ENCODE assay signal across 12 cellular contexts in the genomic region with DNA sequence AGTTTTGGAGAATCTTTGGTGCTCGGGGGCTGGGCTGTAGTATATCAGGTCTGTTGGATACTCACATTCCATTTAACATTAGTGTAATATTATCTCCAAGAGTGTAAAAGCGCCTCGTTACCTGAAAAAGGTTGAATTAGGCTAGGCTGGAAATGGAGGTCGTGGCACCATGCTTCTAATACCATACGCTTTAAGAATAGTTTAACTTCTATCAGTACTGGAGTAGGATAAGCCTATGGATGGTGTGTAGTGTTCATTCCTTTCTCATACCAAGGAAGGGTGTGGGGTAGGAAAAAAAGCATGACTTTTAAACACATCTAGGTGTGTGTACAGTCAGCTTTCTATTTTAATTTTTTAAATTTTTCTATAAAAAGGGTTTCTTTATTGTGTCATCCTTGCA. TPM values are rescaled to one million over a fixed set of nuclear protein-coding genes. Genes with fewer than 3 reads are reported as not detected.
DNase-seq lines count a peak whose midpoint lies in the region; ATAC-seq, FAIRE-seq and TF ChIP-seq lines count a peak whose summit lies in the region.
"Had no signal": no experiment of that assay in that cellular context is flagged by ENCODE, and none has a peak within 500 bp of the region (broad histone marks: within the 10 kb centered on the region; RNA-seq: fewer than 3 reads in every experiment).

No MANE protein-coding gene starts in this region.

- peaks cover 16% of the 10 kb centered on the region for H3K4me1 ChIP-seq in A673 (ENCODE audit: insufficient read depth, low read length, poor library complexity, severe bottlenecking)
- peaks cover 21 to 32% (median 27%) of the 10 kb centered on the region in 10 experiments for H3K4me1 ChIP-seq in BLaER1 treated with 17β-estradiol and CSF1 and Interleukin-3, amounts not matched to agents 10 nM and 100 nM
- peaks cover 7 to 13% (median 8%) of the 10 kb centered on the region in 3 donors for H3K4me1 ChIP-seq in pancreas
- H3K4me1 ChIP-seq in small intestine (ENCODE audit: control insufficient read depth in 2 of 2, insufficient read depth in 1 of 2, low read depth in 1 of 2, low read length in 1 of 2): peaks cover 0 to 2% of the 10 kb centered on the region in 2 donors

- no peaks in the 10 kb centered on the region for H3K9me3 Mint-ChIP-seq in activated T-helper 1 cell treated with anti-CD3 and anti-CD28 coated beads, Interleukin-12 subunit alpha, Interleukin-12 subunit beta, Interleukin-2, Interleukin-4 antibody, amounts not matched to agents 30 ng/mL and 10 ng/mL and 1 ng/mL, durations not matched to agents 14 hours and 24 hours and 36 hours
- H3K9me3 Mint-ChIP-seq in natural killer cell: no peaks in the 10 kb centered on the region
- H3K9me3 Mint-ChIP-seq: H9 had no signal

- peaks cover 28% of the 10 kb centered on the region for H3K4me1 Mint-ChIP-seq in activated T-helper 1 cell treated with anti-CD3 and anti-CD28 coated beads, Interleukin-12 subunit alpha, Interleukin-12 subunit beta, Interleukin-2, Interleukin-4 antibody, amounts not matched to agents 30 ng/mL and 10 ng/mL and 1 ng/mL, durations not matched to agents 14 hours and 24 hours and 36 hours (ENCODE audit: low read depth)
- peaks cover 31 to 40% of the 10 kb centered on the region in 2 donors for H3K4me1 Mint-ChIP-seq in natural killer cell

- peaks cover 31% of the 10 kb centered on the region for H3K36me3 Mint-ChIP-seq in activated T-helper 1 cell treated with anti-CD3 and anti-CD28 coated beads, Interleukin-12 subunit alpha, Interleukin-12 subunit beta, Interleukin-2, Interleukin-4 antibody, amounts not matched to agents 30 ng/mL and 10 ng/mL and 1 ng/mL, durations not matched to agents 14 hours and 24 hours and 36 hours (ENCODE audit: low read depth)
- no peaks in the 10 kb centered on the region for H3K36me3 Mint-ChIP-seq in natural killer cell

- CTCF ChIA-PET in A673 (lab: Charles Lee): no interaction called here

- POLR2A ChIA-PET in A673 (lab: Charles Lee; ENCODE audit: low non-redundant PET): no interaction called here

- H3K4me3 ChIP-seq in A673 (ENCODE audit: low read depth, low read length, poor library complexity, severe bottlenecking) (no peak overlapping the region), pancreas (no peak overlapping the region), small intestine (ENCODE audit: low read depth in 1 of 2, low read length in 2 of 2) (no peak overlapping the region)
- no peak overlapping the region for H3K4me3 ChIP-seq in BLaER1 treated with 17β-estradiol and CSF1 and Interleukin-3, amounts not matched to agents 10 nM and 100 nM

- H3K27ac ChIP-seq in A673 (ENCODE audit: low read depth, low read length, poor library complexity, severe bottlenecking) (peak overlapping the region; percentile 44), pancreas (no peak overlapping the region), small intestine (ENCODE audit: low read depth in 1 of 2, low read length in 1 of 2) (no peak overlapping the region)
- no peak overlapping the region; a peak in 1 of 22 replicates for H3K27ac ChIP-seq in BLaER1 treated with 17β-estradiol and CSF1 and Interleukin-3, amounts not matched to agents 10 nM and 100 nM

- intact Hi-C loops in A673 (cut with micrococcal nuclease; ENCODE audit: unreplicated experiment) (no loop called here), natural killer cell (cut with micrococcal nuclease) (no loop called here), pancreas (cut with DNase I) (no loop called here)
- intact Hi-C loops in activated T-helper 1 cell treated with anti-CD3 and anti-CD28 coated beads, Interleukin-12 subunit alpha, Interleukin-12 subunit beta, Interleukin-2, Interleukin-4 antibody, amounts not matched to agents 30 ng/mL and 10 ng/mL and 1 ng/mL, durations not matched to agents 14 hours and 24 hours and 36 hours (cut with micrococcal nuclease): no loop called here

- peaks cover 22 to 64% (median 48%) of the 10 kb centered on the region in 11 experiments; a peak in 20 of 22 replicates for H4K20me1 ChIP-seq in BLaER1 treated with 17β-estradiol and CSF1 and Interleukin-3, amounts not matched to agents 10 nM and 100 nM

- peak overlapping the region in 5 of 11 experiments; percentile 13 to 44 (median 27); a peak in 3 of 22 replicates for H3K9ac ChIP-seq in BLaER1 treated with 17β-estradiol and CSF1 and Interleukin-3, amounts not matched to agents 10 nM and 100 nM

- H3K4me2 ChIP-seq in BLaER1 treated with 17β-estradiol and CSF1 and Interleukin-3, amounts not matched to agents 10 nM and 100 nM: peak overlapping the region in 9 of 11 experiments; percentile 27 to 100 (median 93); a peak in 10 of 22 replicates

- no peak for TF ChIP-seq CTCF in A673 (conservative IDR thresholded peaks at IDR 0.05; ENCODE audit: low read depth, low read length)
- no peak for TF ChIP-seq CTCF in natural killer cell (IDR thresholded peaks at IDR 0.05)
- no peak for TF ChIP-seq CTCF in pancreas (IDR thresholded peaks at IDR 0.05)

- DNase-seq in A673 (ENCODE audit: low spot score) (no peak), natural killer cell (no peak), pancreas (no peak), small intestine (no peak), NCI-H2171 (lab: John Stamatoyannopoulos, UW) (no peak)
- no peak for DNase-seq in activated T-helper 1 cell treated with anti-CD3 and anti-CD28 coated beads, Interleukin-12 subunit alpha, Interleukin-12 subunit beta, Interleukin-2, Interleukin-4 antibody, amounts not matched to agents 30 ng/mL and 10 ng/mL and 1 ng/mL, durations not matched to agents 14 hours and 24 hours and 36 hours (ENCODE audit: low spot score)
- DNase-seq: H9, NCI-H1105, SIG-M5 had no signal

- ATAC-seq in natural killer cell (no peak), pancreas (no peak)

- H3K36me3 ChIP-seq in A673 (ENCODE audit: insufficient read depth, low read length, poor library complexity, severe bottlenecking) (peaks cover 50% of the 10 kb centered on the region), pancreas (peaks cover 17 to 57% (median 41%) of the 10 kb centered on the region in 3 donors), small intestine (ENCODE audit: control insufficient read depth in 2 of 2, insufficient read depth in 2 of 2, low read length in 2 of 2) (peaks cover 20 to 28% of the 10 kb centered on the region in 2 donors)
- H3K36me3 ChIP-seq in BLaER1 treated with 17β-estradiol and CSF1 and Interleukin-3, amounts not matched to agents 10 nM and 100 nM: peaks cover 60 to 66% (median 62%) of the 10 kb centered on the region in 11 experiments

- peaks cover 2% of the 10 kb centered on the region for H3K27me3 Mint-ChIP-seq in activated T-helper 1 cell treated with anti-CD3 and anti-CD28 coated beads, Interleukin-12 subunit alpha, Interleukin-12 subunit beta, Interleukin-2, Interleukin-4 antibody, amounts not matched to agents 30 ng/mL and 10 ng/mL and 1 ng/mL, durations not matched to agents 14 hours and 24 hours and 36 hours (ENCODE audit: insufficient read depth)
- H3K27me3 Mint-ChIP-seq in natural killer cell (ENCODE audit: low read depth in 2 of 2): no peaks in the 10 kb centered on the region

- 79 to 80% methylated on average over 5 of the region's 5 CpGs for WGBS in pancreas, 2 donors
- WGBS in small intestine, 3 donors: 86 to 88% (median 87%) methylated on average over 5 of the region's 5 CpGs

- no TSS peak for BruUV-seq in A673 (replicated peaks; lab: Mats Ljungman, UMichigan)

- H3K27me3 ChIP-seq in A673 (replicated peaks; ENCODE audit: insufficient read depth, low read depth, low read length, poor library complexity) (no peaks in the 10 kb centered on the region), pancreas (no peaks in the 10 kb centered on the region), small intestine (ENCODE audit: control insufficient read depth in 2 of 2, insufficient read depth in 2 of 2, low read length in 2 of 2) (no peaks in the 10 kb centered on the region)
- H3K27me3 ChIP-seq in BLaER1 treated with 17β-estradiol and CSF1 and Interleukin-3, amounts not matched to agents 10 nM and 100 nM: no peaks in the 10 kb centered on the region

- H3K4me3 Mint-ChIP-seq in activated T-helper 1 cell treated with anti-CD3 and anti-CD28 coated beads, Interleukin-12 subunit alpha, Interleukin-12 subunit beta, Interleukin-2, Interleukin-4 antibody, amounts not matched to agents 30 ng/mL and 10 ng/mL and 1 ng/mL, durations not matched to agents 14 hours and 24 hours and 36 hours: peak overlapping the region; percentile 61
- peak overlapping the region; percentile 35 for H3K4me3 Mint-ChIP-seq in natural killer cell
- H3K4me3 Mint-ChIP-seq: CD14-positive monocyte had no signal

- no peak overlapping the region for H3K27ac Mint-ChIP-seq in activated T-helper 1 cell treated with anti-CD3 and anti-CD28 coated beads, Interleukin-12 subunit alpha, Interleukin-12 subunit beta, Interleukin-2, Interleukin-4 antibody, amounts not matched to agents 30 ng/mL and 10 ng/mL and 1 ng/mL, durations not matched to agents 14 hours and 24 hours and 36 hours
- no peak overlapping the region for H3K27ac Mint-ChIP-seq in natural killer cell
- H3K27ac Mint-ChIP-seq: H9 had no signal

- FAIRE-seq in pancreas (lab: Jason Lieb, UNC) (no peak), small intestine (lab: Jason Lieb, UNC) (no peak)
- FAIRE-seq: islet of Langerhans had no signal

- H3K9me3 ChIP-seq in A673 (ENCODE audit: low read depth, low read length, poor library complexity, severe bottlenecking): no peaks in the 10 kb centered on the region
- no peaks in the 10 kb centered on the region for H3K9me3 ChIP-seq in BLaER1 treated with 17β-estradiol and CSF1 and Interleukin-3, amounts not matched to agents 10 nM and 100 nM (replicated peaks in 1 of 11)
- no peaks in the 10 kb centered on the region for H3K9me3 ChIP-seq in pancreas
- no peaks in the 10 kb centered on the region for H3K9me3 ChIP-seq in small intestine (ENCODE audit: control insufficient read depth, low read depth)

RNA-seq across cellular contexts. Expression of a gene that starts 2.0 kb away (rescaled TPM):
- 86.2 and 104 TPM in 2 replicates for total RNA-seq in A673 (2021)
- total RNA-seq in activated T-helper 1 cell treated with anti-CD3 and anti-CD28 coated beads, Interleukin-12 subunit alpha, Interleukin-12 subunit beta, Interleukin-2, Interleukin-4 antibody, amounts not matched to agents 30 ng/mL and 10 ng/mL and 1 ng/mL, durations not matched to agents 14 hours and 24 hours and 36 hours: 91.1 and 93.4 TPM in 2 replicates
- 10 to 100 TPM; 78.8 to 99.0 (median 89.3) TPM for total RNA-seq in natural killer cell
- total RNA-seq in pancreas: 10 to 100 TPM; 21.3 to 39.6 (median 27.4) TPM
- 10 to 100 TPM in 1 of 2 donors, 1 to 10 TPM in 1; 7.5 to 34.0 TPM for polyA plus RNA-seq in pancreas
- 10 to 100 TPM in 1 of 3 donors, 1 to 10 TPM in 2; 1.6 to 23.0 (median 4.5) TPM for polyA plus RNA-seq in small intestine

RNA-seq across cellular contexts. Expression of a gene that starts 42.7 kb away (rescaled TPM):
- total RNA-seq in A673 (2021) (71.2 and 79.9 TPM in 2 replicates), natural killer cell (100 to 1,000 TPM; 158 to 182 (median 172) TPM), pancreas (10 to 100 TPM; 16.1 to 40.4 (median 21.9) TPM)
- total RNA-seq in activated T-helper 1 cell treated with anti-CD3 and anti-CD28 coated beads, Interleukin-12 subunit alpha, Interleukin-12 subunit beta, Interleukin-2, Interleukin-4 antibody, amounts not matched to agents 30 ng/mL and 10 ng/mL and 1 ng/mL, durations not matched to agents 14 hours and 24 hours and 36 hours: 116 and 125 TPM in 2 replicates
- polyA plus RNA-seq in pancreas (10 to 100 TPM; 47.0 to 60.0 TPM), small intestine (10 to 100 TPM; 36.2 to 53.7 (median 41.6) TPM)

RNA-seq across cellular contexts. Expression of a gene that starts 47.3 kb away (rescaled TPM):
- total RNA-seq in A673 (2021) (35.3 and 37.8 TPM in 2 replicates), natural killer cell (10 to 100 TPM; 50.5 to 86.1 (median 64.8) TPM), pancreas (10 to 100 TPM in 3 of 6 donors, 1 to 10 TPM in 3; 7.9 to 15.7 (median 9.5) TPM)
- total RNA-seq in activated T-helper 1 cell treated with anti-CD3 and anti-CD28 coated beads, Interleukin-12 subunit alpha, Interleukin-12 subunit beta, Interleukin-2, Interleukin-4 antibody, amounts not matched to agents 30 ng/mL and 10 ng/mL and 1 ng/mL, durations not matched to agents 14 hours and 24 hours and 36 hours: 42.4 and 43.6 TPM in 2 replicates
- polyA plus RNA-seq in pancreas (10 to 100 TPM; 42.1 to 42.3 TPM), small intestine (10 to 100 TPM; 31.2 to 46.5 (median 35.1) TPM)

RNA-seq across cellular contexts. Expression of a gene that starts 50.2 kb away (rescaled TPM):
- total RNA-seq in A673 (2021): 35.7 and 44.6 TPM in 2 replicates
- total RNA-seq in activated T-helper 1 cell treated with anti-CD3 and anti-CD28 coated beads, Interleukin-12 subunit alpha, Interleukin-12 subunit beta, Interleukin-2, Interleukin-4 antibody, amounts not matched to agents 30 ng/mL and 10 ng/mL and 1 ng/mL, durations not matched to agents 14 hours and 24 hours and 36 hours: 91.9 and 97.4 TPM in 2 replicates
- total RNA-seq in natural killer cell: 100 to 1,000 TPM in 2 of 3 donors, 10 to 100 TPM in 1; 81.0 to 110 (median 101) TPM
- total RNA-seq in pancreas: 10 to 100 TPM; 23.5 to 44.8 (median 26.8) TPM
- polyA plus RNA-seq in pancreas: 100 to 1,000 TPM; 120 to 164 TPM
- 100 to 1,000 TPM in 2 of 3 donors, 10 to 100 TPM in 1; 42.3 to 131 (median 123) TPM for polyA plus RNA-seq in small intestine
